ENCODE assay signal across 11 cellular contexts in the genomic region with DNA sequence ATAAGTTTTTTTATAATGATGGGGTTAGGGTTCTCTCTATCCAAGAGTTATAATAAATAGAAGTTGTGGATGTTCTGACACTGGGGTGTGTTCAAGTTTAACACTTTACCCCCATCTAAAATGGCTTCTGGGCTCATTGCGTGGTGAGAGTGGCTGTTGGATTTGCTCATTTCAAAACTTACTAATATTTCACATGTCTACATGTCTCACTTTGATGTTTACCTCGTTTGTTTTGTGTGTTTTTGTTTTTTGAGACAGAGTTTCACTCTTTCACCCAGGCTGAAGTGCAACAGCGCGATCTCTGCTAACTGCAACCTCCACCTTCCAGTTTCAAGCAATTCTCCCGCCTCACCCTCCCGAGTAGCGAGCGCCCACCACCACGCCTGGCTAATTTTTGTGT. TPM values are rescaled to one million over a fixed set of nuclear protein-coding genes. Genes with fewer than 3 reads are reported as not detected.
"Had no signal": no experiment of that assay in that cellular context is flagged by ENCODE, and none has a peak within 500 bp of the region (broad histone marks: within the 10 kb centered on the region; RNA-seq: fewer than 3 reads in every experiment).

No MANE protein-coding gene starts in this region.

- H3K27me3 ChIP-seq: adrenal gland, ovary, right lobe of liver, upper lobe of right lung had no signal

- ATAC-seq: esophagus mucosa, left colon, right lobe of liver, SK-N-SH treated with all-trans-retinoic acid at 6 μM for 48 hours, upper lobe of right lung had no signal

- H3K27ac ChIP-seq: adrenal gland, ovary, right lobe of liver, thoracic aorta, upper lobe of right lung had no signal

- DNase-seq: activated CD4-positive, alpha-beta T cell treated with anti-CD3 and anti-CD28 coated beads, Interleukin-2, amount 50 U/mL, for 1 hour; adrenal gland; left colon; midbrain; ovary; right lobe of liver; upper lobe of right lung had no signal

- H3K9me3 ChIP-seq: adrenal gland, ovary, right lobe of liver, thoracic aorta, upper lobe of right lung had no signal

- H3K4me3 ChIP-seq: adrenal gland, ovary, right lobe of liver, thoracic aorta, upper lobe of right lung had no signal

- H3K36me3 ChIP-seq: ovary, thoracic aorta had no signal

RNA-seq across cellular contexts. Expression of gene HSF2BP, which starts 3.7 kb away (rescaled TPM):
- total RNA-seq: cardiac septum had no signal
